ENCODE assay signal across 1 cellular context in the genomic region with DNA sequence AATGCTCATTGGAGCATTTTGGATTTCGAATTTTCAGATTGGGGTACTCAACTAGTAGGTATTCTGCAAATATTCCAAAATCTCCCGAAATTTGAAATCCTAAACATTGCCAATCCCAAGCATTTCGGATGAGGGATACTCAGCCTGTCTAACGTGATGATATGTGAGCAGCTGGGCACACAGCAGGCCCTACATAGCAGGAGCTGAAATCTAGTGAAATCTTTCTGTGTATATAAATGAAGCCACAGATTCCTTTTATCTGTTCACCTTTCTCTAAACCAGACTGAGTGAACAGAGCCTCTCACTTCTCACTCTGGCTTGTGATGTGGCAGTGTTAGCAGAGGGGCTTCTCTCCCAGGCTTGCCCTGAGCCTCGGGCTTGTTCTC.
TF ChIP-seq lines count a peak whose summit lies in the region.

No MANE protein-coding gene starts in this region.

TF ChIP-seq in WTC11, 78 proteins besides CTCF, POLR2A, EP300 and RAD21 (continued from another document):
- TF ChIP-seq, protein P1, sequence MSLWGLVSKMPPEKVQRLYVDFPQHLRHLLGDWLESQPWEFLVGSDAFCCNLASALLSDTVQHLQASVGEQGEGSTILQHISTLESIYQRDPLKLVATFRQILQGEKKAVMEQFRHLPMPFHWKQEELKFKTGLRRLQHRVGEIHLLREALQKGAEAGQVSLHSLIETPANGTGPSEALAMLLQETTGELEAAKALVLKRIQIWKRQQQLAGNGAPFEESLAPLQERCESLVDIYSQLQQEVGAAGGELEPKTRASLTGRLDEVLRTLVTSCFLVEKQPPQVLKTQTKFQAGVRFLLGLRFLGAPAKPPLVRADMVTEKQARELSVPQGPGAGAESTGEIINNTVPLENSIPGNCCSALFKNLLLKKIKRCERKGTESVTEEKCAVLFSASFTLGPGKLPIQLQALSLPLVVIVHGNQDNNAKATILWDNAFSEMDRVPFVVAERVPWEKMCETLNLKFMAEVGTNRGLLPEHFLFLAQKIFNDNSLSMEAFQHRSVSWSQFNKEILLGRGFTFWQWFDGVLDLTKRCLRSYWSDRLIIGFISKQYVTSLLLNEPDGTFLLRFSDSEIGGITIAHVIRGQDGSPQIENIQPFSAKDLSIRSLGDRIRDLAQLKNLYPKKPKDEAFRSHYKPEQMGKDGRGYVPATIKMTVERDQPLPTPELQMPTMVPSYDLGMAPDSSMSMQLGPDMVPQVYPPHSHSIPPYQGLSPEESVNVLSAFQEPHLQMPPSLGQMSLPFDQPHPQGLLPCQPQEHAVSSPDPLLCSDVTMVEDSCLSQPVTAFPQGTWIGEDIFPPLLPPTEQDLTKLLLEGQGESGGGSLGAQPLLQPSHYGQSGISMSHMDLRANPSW (CRISPR knock-in tag; conservative IDR thresholded peaks at IDR 0.05; ENCODE audit: low read depth) = no peak
- TF ChIP-seq NR2C2 (CRISPR knock-in tag; IDR thresholded peaks at IDR 0.05) (no peak), ESRRA (CRISPR knock-in tag; IDR thresholded peaks at IDR 0.05; ENCODE audit: borderline replicate concordance) (no peak), ATF1 (CRISPR knock-in tag; IDR thresholded peaks at IDR 0.05) (no peak), ZNF671 (CRISPR knock-in tag; IDR thresholded peaks at IDR 0.05) (no peak), ZNF512 (CRISPR knock-in tag; IDR thresholded peaks at IDR 0.05; ENCODE audit: borderline replicate concordance) (no peak), ZBTB21 (CRISPR knock-in tag; IDR thresholded peaks at IDR 0.05; ENCODE audit: borderline replicate concordance) (no peak), CREM (CRISPR knock-in tag; IDR thresholded peaks at IDR 0.05) (0 out of 2 replicates have a peak, but pooled peaks have one; percentile 0), GABPB1 (CRISPR knock-in tag; IDR thresholded peaks at IDR 0.05) (no peak), SMAD3 (CRISPR knock-in tag; IDR thresholded peaks at IDR 0.05; ENCODE audit: borderline replicate concordance) (0 out of 2 replicates have a peak, but pooled peaks have one; percentile 24), MXD4 (CRISPR knock-in tag; IDR thresholded peaks at IDR 0.05; ENCODE audit: borderline replicate concordance) (no peak), PRRX2 (CRISPR knock-in tag; IDR thresholded peaks at IDR 0.05) (no peak), ZNF138 (CRISPR knock-in tag; conservative IDR thresholded peaks at IDR 0.05) (no peak)
- TF ChIP-seq, protein P2, sequence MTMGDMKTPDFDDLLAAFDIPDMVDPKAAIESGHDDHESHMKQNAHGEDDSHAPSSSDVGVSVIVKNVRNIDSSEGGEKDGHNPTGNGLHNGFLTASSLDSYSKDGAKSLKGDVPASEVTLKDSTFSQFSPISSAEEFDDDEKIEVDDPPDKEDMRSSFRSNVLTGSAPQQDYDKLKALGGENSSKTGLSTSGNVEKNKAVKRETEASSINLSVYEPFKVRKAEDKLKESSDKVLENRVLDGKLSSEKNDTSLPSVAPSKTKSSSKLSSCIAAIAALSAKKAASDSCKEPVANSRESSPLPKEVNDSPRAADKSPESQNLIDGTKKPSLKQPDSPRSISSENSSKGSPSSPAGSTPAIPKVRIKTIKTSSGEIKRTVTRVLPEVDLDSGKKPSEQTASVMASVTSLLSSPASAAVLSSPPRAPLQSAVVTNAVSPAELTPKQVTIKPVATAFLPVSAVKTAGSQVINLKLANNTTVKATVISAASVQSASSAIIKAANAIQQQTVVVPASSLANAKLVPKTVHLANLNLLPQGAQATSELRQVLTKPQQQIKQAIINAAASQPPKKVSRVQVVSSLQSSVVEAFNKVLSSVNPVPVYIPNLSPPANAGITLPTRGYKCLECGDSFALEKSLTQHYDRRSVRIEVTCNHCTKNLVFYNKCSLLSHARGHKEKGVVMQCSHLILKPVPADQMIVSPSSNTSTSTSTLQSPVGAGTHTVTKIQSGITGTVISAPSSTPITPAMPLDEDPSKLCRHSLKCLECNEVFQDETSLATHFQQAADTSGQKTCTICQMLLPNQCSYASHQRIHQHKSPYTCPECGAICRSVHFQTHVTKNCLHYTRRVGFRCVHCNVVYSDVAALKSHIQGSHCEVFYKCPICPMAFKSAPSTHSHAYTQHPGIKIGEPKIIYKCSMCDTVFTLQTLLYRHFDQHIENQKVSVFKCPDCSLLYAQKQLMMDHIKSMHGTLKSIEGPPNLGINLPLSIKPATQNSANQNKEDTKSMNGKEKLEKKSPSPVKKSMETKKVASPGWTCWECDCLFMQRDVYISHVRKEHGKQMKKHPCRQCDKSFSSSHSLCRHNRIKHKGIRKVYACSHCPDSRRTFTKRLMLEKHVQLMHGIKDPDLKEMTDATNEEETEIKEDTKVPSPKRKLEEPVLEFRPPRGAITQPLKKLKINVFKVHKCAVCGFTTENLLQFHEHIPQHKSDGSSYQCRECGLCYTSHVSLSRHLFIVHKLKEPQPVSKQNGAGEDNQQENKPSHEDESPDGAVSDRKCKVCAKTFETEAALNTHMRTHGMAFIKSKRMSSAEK (CRISPR knock-in tag; IDR thresholded peaks at IDR 0.05; ENCODE audit: borderline replicate concordance) = no peak
- TF ChIP-seq, protein P3, sequence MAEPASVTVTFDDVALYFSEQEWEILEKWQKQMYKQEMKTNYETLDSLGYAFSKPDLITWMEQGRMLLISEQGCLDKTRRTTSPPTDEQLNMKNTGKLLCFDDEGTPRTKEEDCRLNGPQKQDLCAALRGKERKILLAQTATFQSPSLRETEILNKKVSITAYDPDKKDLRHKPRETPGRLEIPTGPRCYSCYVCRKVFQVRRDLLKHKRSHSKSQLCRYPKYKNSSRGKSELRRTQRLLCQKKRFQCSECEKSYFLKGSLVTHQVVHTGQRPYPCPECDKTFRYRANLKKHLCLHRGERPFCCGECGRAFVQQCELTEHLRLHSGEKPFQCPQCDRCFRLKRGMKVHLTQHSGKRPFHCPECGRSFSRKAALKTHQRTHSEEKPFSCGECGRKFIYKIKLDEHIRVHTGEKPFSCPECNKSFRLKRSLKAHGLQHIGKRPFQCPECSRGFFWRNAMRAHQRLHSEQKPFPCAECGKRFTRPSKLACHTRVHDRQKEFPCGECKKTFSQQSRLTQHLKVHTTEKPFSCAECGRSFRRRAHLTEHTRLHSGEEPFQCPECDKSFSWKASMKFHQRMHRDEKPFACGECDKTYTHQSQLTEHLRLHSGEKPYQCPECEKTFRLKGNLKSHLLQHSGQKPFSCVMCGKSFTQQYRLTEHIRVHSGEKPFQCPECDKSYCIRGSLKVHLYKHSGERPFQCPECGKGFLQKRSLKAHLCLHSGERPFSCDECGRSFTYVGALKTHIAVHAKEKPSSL (CRISPR knock-in tag; conservative IDR thresholded peaks at IDR 0.05) = no peak
TF ChIP-seq in WTC11: peak in this region for 2.
